ENCODE assay signal across 11 cellular contexts in the genomic region with DNA sequence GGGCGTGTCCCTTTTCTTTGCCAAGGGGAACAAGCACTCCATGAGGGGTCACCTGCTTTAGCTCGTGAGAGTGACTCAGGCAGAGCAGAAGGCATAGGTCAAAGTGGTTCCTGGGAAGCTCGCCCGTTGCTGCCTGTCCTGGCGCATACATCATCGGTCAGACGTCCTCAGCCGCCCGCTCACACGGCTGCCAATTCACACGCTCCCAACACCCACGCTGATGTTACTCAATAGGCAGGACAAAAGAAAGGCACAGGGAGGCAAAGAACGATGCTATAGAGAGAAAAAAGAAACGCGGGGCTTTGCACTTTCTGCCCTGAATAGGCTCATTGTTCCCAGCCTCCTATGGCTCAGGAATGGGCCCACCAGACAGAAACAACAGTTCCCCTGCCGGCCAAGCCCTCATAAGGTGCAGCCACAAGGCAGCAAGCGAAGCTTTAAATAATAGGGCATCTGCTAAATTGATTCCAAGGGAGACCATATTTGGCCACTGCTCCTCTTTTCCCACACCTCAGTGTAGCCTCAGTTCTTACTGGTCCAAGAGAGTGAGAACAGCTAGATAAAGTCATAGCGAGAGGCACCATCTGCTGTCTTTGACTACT. TPM values are rescaled to one million over a fixed set of nuclear protein-coding genes. Genes with fewer than 3 reads are reported as not detected.
DNase-seq lines count a peak whose midpoint lies in the region; ATAC-seq and TF ChIP-seq lines count a peak whose summit lies in the region.
"Had no signal": no experiment of that assay in that cellular context is flagged by ENCODE, and none has a peak within 500 bp of the region (broad histone marks: within the 10 kb centered on the region; RNA-seq: fewer than 3 reads in every experiment).

No MANE protein-coding gene starts in this region.

- H3K27me3 Mint-ChIP-seq in chondrocyte (ENCODE audit: low read depth), result no peaks in the 10 kb centered on the region

- H3K4me3 ChIP-seq in left lung, result no peak overlapping the region

- H3K27ac Mint-ChIP-seq in chondrocyte (ENCODE audit: unreplicated experiment), result peak overlapping the region; percentile 14
- H3K27ac Mint-ChIP-seq: activated naive CD8-positive, alpha-beta T cell treated with anti-CD3 and anti-CD28 coated beads, Interleukin-2, amount 50 U/mL, for 24 hours had no signal

- peak overlapping the region; percentile 5 for H3K4me3 Mint-ChIP-seq in chondrocyte (ENCODE audit: unreplicated experiment)
- H3K4me3 Mint-ChIP-seq: activated naive CD8-positive, alpha-beta T cell treated with anti-CD3 and anti-CD28 coated beads, Interleukin-2, amount 50 U/mL, for 24 hours had no signal

- no peaks in the 10 kb centered on the region for H3K27me3 ChIP-seq in left lung

- H3K36me3 ChIP-seq in left lung, result no peaks in the 10 kb centered on the region

- H3K4me1 Mint-ChIP-seq in chondrocyte (ENCODE audit: low read depth), result peaks cover 6% of the 10 kb centered on the region

- peaks cover 1% of the 10 kb centered on the region for H3K36me3 Mint-ChIP-seq in chondrocyte (ENCODE audit: low read depth)

- intact Hi-C loops in left lung (cut with DNase I), result no loop called here

- peak; percentile 37 for DNase-seq in NCI-H82 (lab: John Stamatoyannopoulos, UW)
- no peak for DNase-seq in NCI-H82 treated with DMSO at 0.1 percent for 48 hours (lab: John Stamatoyannopoulos, UW; ENCODE audit: unreplicated experiment)
- DNase-seq in chondrocyte (ENCODE audit: low spot score), result no peak
- peak; percentile 62 to 76 for DNase-seq in left lung
- DNase-seq in ureter (ENCODE audit: low spot score), result peak; percentile 72
- no peak for DNase-seq in GM13976 (ENCODE audit: low spot score)
- no peak for DNase-seq in NCI-H526 treated with DMSO at 0.1 percent for 48 hours (lab: John Stamatoyannopoulos, UW)
- DNase-seq in GM10266 (ENCODE audit: extremely low spot score), result no peak
- DNase-seq: activated CD4-positive, CD25-positive, alpha-beta regulatory T cell; activated naive CD8-positive, alpha-beta T cell treated with anti-CD3 and anti-CD28 coated beads, Interleukin-2, amount 50 U/mL, for 24 hours had no signal

- ATAC-seq in left lung, result peak; percentile 81
- ATAC-seq: activated naive CD8-positive, alpha-beta T cell treated with anti-CD3 and anti-CD28 coated beads, Interleukin-2, amount 50 U/mL, for 24 hours had no signal

- H3K9me3 Mint-ChIP-seq in chondrocyte (ENCODE audit: low read depth), result peaks cover 3% of the 10 kb centered on the region
- H3K9me3 Mint-ChIP-seq: activated naive CD8-positive, alpha-beta T cell treated with anti-CD3 and anti-CD28 coated beads, Interleukin-2, amount 50 U/mL, for 24 hours had no signal

- no peak overlapping the region for H3K27ac ChIP-seq in left lung

- in situ Hi-C loops in GM13976 (cut with MboI; ENCODE audit: low sequenced_read_pairs, unreplicated experiment), result no loop called here

- H3K9me3 ChIP-seq in left lung, result no peaks in the 10 kb centered on the region

- no peaks in the 10 kb centered on the region for H3K4me1 ChIP-seq in left lung

- TF ChIP-seq CTCF in chondrocyte (IDR thresholded peaks at IDR 0.05), result no peak
- no peak for TF ChIP-seq CTCF in left lung (IDR thresholded peaks at IDR 0.05)
- TF ChIP-seq CTCF in GM13976 (IDR thresholded peaks at IDR 0.05; ENCODE audit: borderline replicate concordance, control extremely low read depth, extremely low read depth, insufficient read depth, missing control alignments), result no peak
- no peak for TF ChIP-seq CTCF in GM10266 (IDR thresholded peaks at IDR 0.05; ENCODE audit: control insufficient read depth, insufficient read depth, low read depth, missing control alignments)

RNA-seq across cellular contexts. Expression of a gene that starts 38.7 kb away (rescaled TPM):
- total RNA-seq in chondrocyte (not detected in 3 replicates), left lung (under 1 TPM in 1 of 2 donors, not detected in 1; 0.31 TPM), ureter (43.7 TPM)
- total RNA-seq: glomerular endothelial cell had no signal

RNA-seq across cellular contexts. Expression of a gene that starts 50.5 kb away (rescaled TPM):
- total RNA-seq in chondrocyte (5.3 to 6.3 TPM (median 6.0 TPM) in 3 replicates), left lung (1 to 10 TPM; 2.6 to 5.1 TPM), ureter (8.0 TPM)

Comparison
In these comparisons a context has a peak if more than half of its experiments do, and no peak if none do; other contexts are left out.
1. DNase-seq: peak in NCI-H82 (single experiment), left lung (2 of 2) and ureter (single experiment); none in NCI-H82 treated with DMSO at 0.1 percent for 48 hours (single experiment), chondrocyte (single experiment), GM13976 (single experiment), NCI-H526 treated with DMSO at 0.1 percent for 48 hours (single experiment) and GM10266 (single experiment).
2. RNA of a gene that starts 38.7 kb away (total RNA-seq): 43.7 TPM in ureter (single experiment); 0.31 TPM in left lung and not detected in chondrocyte; every median in the first group is over 10 times any median in the second.